In genomic region chr12:115255257-115255656, GRCh38 we compare ENCODE assay signal across 9 cellular contexts.
"Had no signal": no experiment of that assay in that cellular context is flagged by ENCODE, and none has a peak within 500 bp of the region (broad histone marks: within the 10 kb centered on the region; RNA-seq: fewer than 3 reads in every experiment).

No MANE protein-coding gene starts in this region.

- ATAC-seq: GM23338, HCT116 had no signal

- H2AFZ ChIP-seq: GM23248, GM23338 had no signal

- H3K9me3 ChIP-seq: HAP-1 had no signal

- DNase-seq: GM23248, GOT3, H7, H9, HCEC 1CT, HFFc6 had no signal

- H3K4me1 ChIP-seq: HAP-1 had no signal

- H3K4me2 ChIP-seq: GM23338 had no signal

- H3K36me3 ChIP-seq: HAP-1 had no signal

- H3K4me3 ChIP-seq: GM23248, GM23338, HAP-1 had no signal

- H3K9ac ChIP-seq: GM23248 had no signal

- H3K27ac ChIP-seq: GM23248 had no signal
